Comparison of ENCODE assay signal across 25 cellular contexts in the genomic region with DNA sequence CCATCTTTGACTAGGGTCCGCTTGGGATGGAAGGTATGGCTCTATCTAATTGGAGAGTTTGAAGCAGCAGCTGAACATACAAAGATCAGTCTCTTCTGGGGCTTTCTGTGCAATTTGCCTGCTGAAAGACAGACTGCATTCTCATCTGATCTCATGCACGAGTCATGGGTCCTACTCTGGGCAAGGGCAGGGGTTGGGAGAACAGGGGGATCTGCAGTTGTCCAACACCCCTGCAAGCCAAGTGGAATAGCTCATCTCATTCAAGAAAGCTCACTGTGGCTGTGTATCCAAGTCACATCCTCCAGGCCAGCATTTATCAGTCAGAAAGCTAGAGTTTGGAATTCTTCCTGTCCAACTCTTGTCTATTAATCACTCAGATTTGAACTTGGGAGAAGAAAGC.
"Had no signal": no experiment of that assay in that cellular context is flagged by ENCODE, and none has a peak within 500 bp of the region (broad histone marks: within the 10 kb centered on the region; RNA-seq: fewer than 3 reads in every experiment).

No MANE protein-coding gene starts in this region.

- H3K9me3 ChIP-seq: left lung, right lobe of liver, stomach, vagina had no signal

- H3K4me3 ChIP-seq: left lung, lung, neural progenitor cell, right lobe of liver, stomach, vagina had no signal

- H3K27ac ChIP-seq: left lung, neural progenitor cell, right lobe of liver, stomach, vagina had no signal

- H3K4me1 ChIP-seq: left lung, stomach, vagina had no signal

- H3K27me3 ChIP-seq: left lung, neural progenitor cell, right lobe of liver, stomach, vagina had no signal

- DNase-seq: activated B cell treated with CpG ODN at 0.5 μM for 24 hours; activated CD4-positive, alpha-beta T cell treated with anti-CD3 and anti-CD28 coated beads for 36 hours; activated CD4-positive, alpha-beta T cell treated with anti-CD3 and anti-CD28 coated beads, Interleukin-2, amount 50 U/mL, for 4 hours; activated CD8-positive, alpha-beta memory T cell treated with anti-CD3 and anti-CD28 coated beads for 24 hours; activated CD8-positive, alpha-beta memory T cell treated with anti-CD3 and anti-CD28 coated beads, Interleukin-2, amount 50 U/mL, for 4 hours; activated naive CD4-positive, alpha-beta T cell treated with Interleukin-2 at 50 U/mL for 16 hours; activated naive CD8-positive, alpha-beta T cell treated with anti-CD3 and anti-CD28 coated beads for 36 hours; activated T-cell treated with anti-CD3 and anti-CD28 coated beads, Interleukin-2, amount 50 U/mL, for 24 hours; central memory CD4-positive, alpha-beta T cell; effector memory CD4-positive, alpha-beta T cell; left lung; naive thymus-derived CD8-positive, alpha-beta T cell; posterior cingulate gyrus; right lobe of liver; small intestine; stimulated activated CD4-positive, alpha-beta T cell treated with anti-CD3 and anti-CD28 coated beads, Interleukin-2, amount 100 ng/mL, for 24 hours; stomach had no signal

- FAIRE-seq: astrocyte had no signal

- H3K9ac ChIP-seq: neural progenitor cell had no signal

- H3K4me1 Mint-ChIP-seq: activated B cell treated with CpG ODN at 0.5 μM for 24 hours; activated CD4-positive, alpha-beta T cell treated with anti-CD3 and anti-CD28 coated beads for 36 hours; activated naive CD8-positive, alpha-beta T cell treated with anti-CD3 and anti-CD28 coated beads for 36 hours; naive thymus-derived CD8-positive, alpha-beta T cell; neural progenitor cell; stimulated activated effector memory CD8-positive, alpha-beta T cell treated with anti-CD3 and anti-CD28 coated beads, Interleukin-12 subunit alpha, Interleukin-12 subunit beta, amount 100 ng/mL, for 72 hours had no signal

- H3K36me3 Mint-ChIP-seq: activated naive CD8-positive, alpha-beta T cell treated with anti-CD3 and anti-CD28 coated beads for 36 hours; naive thymus-derived CD8-positive, alpha-beta T cell; neural progenitor cell; stimulated activated effector memory CD8-positive, alpha-beta T cell treated with anti-CD3 and anti-CD28 coated beads, Interleukin-12 subunit alpha, Interleukin-12 subunit beta, amount 100 ng/mL, for 72 hours; type B pancreatic cell had no signal

- H3K36me3 ChIP-seq: left lung, neural progenitor cell, right lobe of liver, stomach, vagina had no signal

- H3K4me2 ChIP-seq: neural progenitor cell had no signal

- H3K27ac Mint-ChIP-seq: activated B cell treated with CpG ODN at 0.5 μM for 24 hours; activated CD4-positive, alpha-beta T cell treated with anti-CD3 and anti-CD28 coated beads for 36 hours; activated naive CD8-positive, alpha-beta T cell treated with anti-CD3 and anti-CD28 coated beads for 36 hours; activated T-cell treated with anti-CD3 and anti-CD28 coated beads, Interleukin-2, amount 50 U/mL, for 24 hours; activated T-helper 2 cell treated with anti-CD3 and anti-CD28 coated beads, Interferon-gamma antibody, Interleukin-2, Interleukin-4, amounts not matched to agents 10 μg/mL and 5 μg/mL and 100 μg/mL, durations not matched to agents 14 hours and 24 hours and 36 hours; naive thymus-derived CD8-positive, alpha-beta T cell; neural progenitor cell; stimulated activated effector memory CD8-positive, alpha-beta T cell treated with anti-CD3 and anti-CD28 coated beads, Interleukin-12 subunit alpha, Interleukin-12 subunit beta, amount 100 ng/mL, for 72 hours; type B pancreatic cell had no signal

- ATAC-seq: activated CD4-positive, alpha-beta T cell treated with anti-CD3 and anti-CD28 coated beads for 36 hours; esophagus mucosa; left lung; naive thymus-derived CD8-positive, alpha-beta T cell; right lobe of liver; stimulated activated effector memory CD8-positive, alpha-beta T cell treated with anti-CD3 and anti-CD28 coated beads, Interleukin-12 subunit alpha, Interleukin-12 subunit beta, amount 100 ng/mL, for 72 hours had no signal

- H3K27me3 Mint-ChIP-seq: activated B cell treated with CpG ODN at 0.5 μM for 24 hours; activated naive CD8-positive, alpha-beta T cell treated with anti-CD3 and anti-CD28 coated beads for 36 hours had no signal

- H3K9me3 Mint-ChIP-seq: activated B cell treated with CpG ODN at 0.5 μM for 24 hours; activated naive CD8-positive, alpha-beta T cell treated with anti-CD3 and anti-CD28 coated beads for 36 hours; activated T-cell treated with anti-CD3 and anti-CD28 coated beads, Interleukin-2, amount 50 U/mL, for 24 hours; activated T-helper 2 cell treated with anti-CD3 and anti-CD28 coated beads, Interferon-gamma antibody, Interleukin-2, Interleukin-4, amounts not matched to agents 10 μg/mL and 5 μg/mL and 100 μg/mL, durations not matched to agents 14 hours and 24 hours and 36 hours; neural progenitor cell; stimulated activated effector memory CD8-positive, alpha-beta T cell treated with anti-CD3 and anti-CD28 coated beads, Interleukin-12 subunit alpha, Interleukin-12 subunit beta, amount 100 ng/mL, for 72 hours; type B pancreatic cell had no signal

- H2AFZ ChIP-seq: neural progenitor cell had no signal

- H3K4me3 Mint-ChIP-seq: activated B cell treated with CpG ODN at 0.5 μM for 24 hours; activated CD4-positive, alpha-beta T cell treated with anti-CD3 and anti-CD28 coated beads for 36 hours; activated naive CD8-positive, alpha-beta T cell treated with anti-CD3 and anti-CD28 coated beads for 36 hours; activated T-cell treated with anti-CD3 and anti-CD28 coated beads, Interleukin-2, amount 50 U/mL, for 24 hours; naive thymus-derived CD8-positive, alpha-beta T cell; neural progenitor cell; stimulated activated effector memory CD8-positive, alpha-beta T cell treated with anti-CD3 and anti-CD28 coated beads, Interleukin-12 subunit alpha, Interleukin-12 subunit beta, amount 100 ng/mL, for 72 hours; type B pancreatic cell had no signal
